7 cellular contexts compared by ENCODE assay signal in genomic region chr9:114014044-114014443, GRCh38.
"Had no signal": no experiment of that assay in that cellular context is flagged by ENCODE, and none has a peak within 500 bp of the region (broad histone marks: within the 10 kb centered on the region; RNA-seq: fewer than 3 reads in every experiment).

No MANE protein-coding gene starts in this region.

- DNase-seq: GM23248, GOT3, H7, HFFc6, KG1 had no signal

- H3K9me3 Mint-ChIP-seq: HFFc6 had no signal

- H3K4me3 Mint-ChIP-seq: HFFc6, IgD-negative memory B cell had no signal

- H3K4me1 Mint-ChIP-seq: IgD-negative memory B cell had no signal

- FAIRE-seq: HepG2 had no signal

- H3K27me3 Mint-ChIP-seq: IgD-negative memory B cell had no signal

- H3K27ac Mint-ChIP-seq: HFFc6, IgD-negative memory B cell had no signal
